ENCODE assay signal across 1 cellular context in the genomic region with DNA sequence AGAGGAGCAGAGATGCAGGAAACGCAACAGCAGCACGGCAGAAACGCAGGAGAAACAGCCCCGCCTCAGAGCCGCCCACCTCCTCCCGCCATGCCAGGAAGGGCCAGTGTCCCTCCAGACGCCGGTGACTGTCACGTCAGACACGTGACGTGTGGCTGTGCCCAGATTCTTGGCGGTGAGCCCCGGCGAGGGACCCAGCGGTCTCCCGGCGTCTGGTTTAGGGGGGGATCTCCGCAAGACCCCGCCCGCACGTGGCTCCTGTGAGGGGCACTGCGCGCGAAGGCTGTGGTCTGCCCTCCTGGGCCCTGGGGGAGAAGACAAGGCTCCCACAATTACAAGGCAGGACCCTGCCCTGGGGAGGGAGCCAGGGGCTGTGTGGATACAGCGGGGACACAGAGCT.
A peak's percentile ranks its signal among the peaks of the same experiment; 100 is the strongest.
TF ChIP-seq lines count a peak whose summit lies in the region.

No MANE protein-coding gene starts in this region.

TF ChIP-seq in HepG2, 621 proteins besides CTCF, POLR2A, EP300 and RAD21:
- TF ChIP-seq CREB1 (IDR thresholded peaks at IDR 0.05), result 0 out of 2 replicates have a peak, but pooled peaks have one; percentile 27
- no peak for TF ChIP-seq CREB1 (CRISPR knock-in tag; IDR thresholded peaks at IDR 0.05)
- TF ChIP-seq ZNF431 (CRISPR knock-in tag; IDR thresholded peaks at IDR 0.05; ENCODE audit: borderline replicate concordance, low read depth), result no peak
